ENCODE assay signal across 9 cellular contexts in genomic region chr4:151603377-151603776, GRCh38.
"Had no signal": no experiment of that assay in that cellular context is flagged by ENCODE, and none has a peak within 500 bp of the region (broad histone marks: within the 10 kb centered on the region; RNA-seq: fewer than 3 reads in every experiment).

No MANE protein-coding gene starts in this region.

- H2AFZ ChIP-seq: GM23248 had no signal

- H3K4me3 ChIP-seq: GM23248, K562 had no signal

- H3K27ac ChIP-seq: GM23248 had no signal

- FAIRE-seq: H1, H54, HTR-8/SVneo, K562 had no signal

- H3K9ac ChIP-seq: GM23248 had no signal

- H3K4me3 Mint-ChIP-seq: H9 had no signal

- DNase-seq: GM23248, H9, HCEC 1CT, IMR-90, KG1 had no signal
